ENCODE assay signal across 25 cellular contexts in the genomic region with DNA sequence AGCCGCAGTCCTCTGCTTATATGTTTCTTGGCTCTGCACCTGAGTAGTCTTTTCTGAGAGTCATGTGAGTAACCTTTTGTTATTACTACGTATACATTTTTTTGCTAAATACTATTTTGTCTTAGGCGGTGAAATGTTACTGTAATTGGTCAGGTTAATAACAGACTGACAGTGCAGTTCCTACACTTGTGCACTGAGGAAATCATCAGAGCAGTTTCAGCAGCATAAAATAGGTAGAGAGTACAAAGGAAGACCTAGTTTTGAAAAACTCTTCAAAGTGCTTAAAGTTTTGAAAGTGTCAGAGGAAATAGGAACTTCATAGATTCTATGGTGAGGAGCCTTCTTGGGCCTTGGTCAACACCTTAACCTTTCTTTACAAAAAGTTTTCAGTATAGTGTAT. TPM values are rescaled to one million over a fixed set of nuclear protein-coding genes. Genes with fewer than 3 reads are reported as not detected.
DNase-seq lines count a peak whose midpoint lies in the region; ATAC-seq, FAIRE-seq and TF ChIP-seq lines count a peak whose summit lies in the region.
"Had no signal": no experiment of that assay in that cellular context is flagged by ENCODE, and none has a peak within 500 bp of the region (broad histone marks: within the 10 kb centered on the region; RNA-seq: fewer than 3 reads in every experiment).

No MANE protein-coding gene starts in this region.

- no peak for TF ChIP-seq POLR2A in sigmoid colon (IDR thresholded peaks at IDR 0.05)

- no peaks in the 10 kb centered on the region for H3K27me3 ChIP-seq in sigmoid colon
- H3K27me3 ChIP-seq: BE2C had no signal

- no peak overlapping the region for H3K27ac ChIP-seq in sigmoid colon
- H3K27ac ChIP-seq: 22Rv1, GM23248 had no signal

- peaks cover 0 to 18% (median under 1%) of the 10 kb centered on the region in 4 donors for H3K36me3 ChIP-seq in sigmoid colon

- peaks cover 13% of the 10 kb centered on the region for H3K4me1 Mint-ChIP-seq in activated CD4-positive, alpha-beta T cell treated with anti-CD3 and anti-CD28 coated beads for 36 hours
- H3K4me1 Mint-ChIP-seq in T-cell (peaks cover 0 to 26% (median 6%) of the 10 kb centered on the region in 3 donors), CD14-positive monocyte (peaks cover 7% of the 10 kb centered on the region)

- no peaks in the 10 kb centered on the region for H3K27me3 Mint-ChIP-seq in activated CD4-positive, alpha-beta T cell treated with anti-CD3 and anti-CD28 coated beads for 36 hours
- H3K27me3 Mint-ChIP-seq in T-cell (no peaks in the 10 kb centered on the region), CD14-positive monocyte (ENCODE audit: low read depth in 3 of 3) (no peaks in the 10 kb centered on the region)

- ATAC-seq in activated CD4-positive, alpha-beta T cell treated with anti-CD3 and anti-CD28 coated beads for 36 hours, result peak; percentile 42
- peak in 3 of 4 experiments; percentile 49 to 78 (median 77) for ATAC-seq in T-cell (replicated peaks in 1 of 4)
- ATAC-seq in GM21528 (IDR thresholded peaks at IDR 0.05; ENCODE audit: low FRiP score, unreplicated experiment), result no peak
- ATAC-seq: K562 had no signal

- peaks cover 2% of the 10 kb centered on the region for H3K36me3 Mint-ChIP-seq in activated CD4-positive, alpha-beta T cell treated with anti-CD3 and anti-CD28 coated beads for 36 hours (ENCODE audit: low read depth)
- H3K36me3 Mint-ChIP-seq in T-cell (peaks cover 16% of the 10 kb centered on the region), CD14-positive monocyte (peaks cover 26 to 27% of the 10 kb centered on the region in 2 donors)

- no peak for DNase-seq in activated CD4-positive, alpha-beta T cell treated with anti-CD3 and anti-CD28 coated beads for 36 hours
- DNase-seq in activated CD4-positive, alpha-beta T cell treated with anti-CD3 and anti-CD28 coated beads, Interleukin-2, amount 50 U/mL, for 1 hour, result no peak
- no peak for DNase-seq in GM18507 (ENCODE audit: extremely low spot score, insufficient read length, low read depth)
- no peak for DNase-seq in T-cell
- no peak for DNase-seq in sigmoid colon
- DNase-seq in CD14-positive monocyte (ENCODE audit: low spot score), result no peak
- DNase-seq in NCI-H526 treated with DMSO at 0.1 percent for 48 hours (lab: John Stamatoyannopoulos, UW), result no peak
- DNase-seq: BE2C, COR-L47, EL, GDM1, GM23248, H7, NCI-H1048, NCI-H1417, NCI-H1694, NCI-H2029 treated with DMSO at 0.1 percent for 48 hours, NCI-H446 treated with DMSO at 0.1 percent for 48 hours, NCI-H526, Right ventricle myocardium superior, RPMI8226 had no signal

- no peak overlapping the region for H3K27ac Mint-ChIP-seq in activated CD4-positive, alpha-beta T cell treated with anti-CD3 and anti-CD28 coated beads for 36 hours
- no peak overlapping the region for H3K27ac Mint-ChIP-seq in T-cell
- no peak overlapping the region for H3K27ac Mint-ChIP-seq in CD14-positive monocyte

- H3K9me3 ChIP-seq in sigmoid colon, result no peaks in the 10 kb centered on the region
- H3K9me3 ChIP-seq: BE2C had no signal

- H3K4me3 ChIP-seq in sigmoid colon, result no peak overlapping the region
- H3K4me3 ChIP-seq: GM23248, K562 had no signal

- POLR2A ChIA-PET in activated CD4-positive, alpha-beta T cell treated with anti-CD3 and anti-CD28 coated beads for 36 hours (lab: Charles Lee), result no interaction called here
- POLR2A ChIA-PET in T-cell (lab: Charles Lee), result no interaction called here

- no peak for TF ChIP-seq CTCF in sigmoid colon (IDR thresholded peaks at IDR 0.05)
- TF ChIP-seq CTCF in CD14-positive monocyte (IDR thresholded peaks at IDR 0.05), result no peak

- peaks cover 0 to 17% (median 14%) of the 10 kb centered on the region in 4 donors for H3K4me1 ChIP-seq in sigmoid colon
- H3K4me1 ChIP-seq: BE2C had no signal

- WGBS in sigmoid colon, 2 donors, result 84 to 96% methylated on average over 3 of the region's 3 CpGs

- intact Hi-C loops in activated CD4-positive, alpha-beta T cell treated with anti-CD3 and anti-CD28 coated beads for 36 hours (cut with DNase I, micrococcal nuclease), result no loop called here
- intact Hi-C loops in sigmoid colon (cut with DNase I) (no loop called here), CD14-positive monocyte (cut with micrococcal nuclease) (no loop called here)

- CTCF ChIA-PET in activated CD4-positive, alpha-beta T cell treated with anti-CD3 and anti-CD28 coated beads for 36 hours (lab: Charles Lee), result interaction anchor here (1.7 kb wide), 1 partner anchor 15 kb away, joined by 7 read pairs; no protein-coding TSS in a partner anchor
- CTCF ChIA-PET in T-cell (lab: Charles Lee), result interaction anchor here in 1 of 2 donors (1.4 kb wide), 1 partner anchor 16 kb away, joined by 5 read pairs; no protein-coding TSS in a partner anchor

- no peak for TF ChIP-seq EP300 in sigmoid colon (IDR thresholded peaks at IDR 0.05)

- H3K9me3 Mint-ChIP-seq in activated CD4-positive, alpha-beta T cell treated with anti-CD3 and anti-CD28 coated beads for 36 hours (ENCODE audit: low read depth), result no peaks in the 10 kb centered on the region
- H3K9me3 Mint-ChIP-seq in T-cell (no peaks in the 10 kb centered on the region), CD14-positive monocyte (no peaks in the 10 kb centered on the region)

- H3K4me3 Mint-ChIP-seq in activated CD4-positive, alpha-beta T cell treated with anti-CD3 and anti-CD28 coated beads for 36 hours, result no peak overlapping the region
- no peak overlapping the region for H3K4me3 Mint-ChIP-seq in T-cell
- H3K4me3 Mint-ChIP-seq in CD14-positive monocyte, result no peak overlapping the region

- peak; percentile 59 for FAIRE-seq in GM18507 (lab: Jason Lieb, UNC)
- FAIRE-seq: HTR-8/SVneo, K562 had no signal

RNA-seq across cellular contexts. Expression of a gene that starts 11.1 kb away (rescaled TPM):
- total RNA-seq in activated CD4-positive, alpha-beta T cell treated with anti-CD3 and anti-CD28 coated beads for 36 hours, result 10 to 100 TPM; 23.7 to 31.9 TPM
- total RNA-seq in T-cell (10 to 100 TPM; 18.7 to 27.6 (median 21.9) TPM), sigmoid colon (10 to 100 TPM; 26.3 to 28.1 (median 27.6) TPM)
- polyA plus RNA-seq in sigmoid colon (1 to 10 TPM; 2.3 to 9.0 (median 3.0) TPM), CD14-positive monocyte (10 to 100 TPM; 22.2 to 25.6 TPM)

RNA-seq across cellular contexts. Expression of a gene that starts 27.7 kb away (rescaled TPM):
- 10 to 100 TPM; 28.0 to 28.1 TPM for total RNA-seq in activated CD4-positive, alpha-beta T cell treated with anti-CD3 and anti-CD28 coated beads for 36 hours
- total RNA-seq in T-cell, result 10 to 100 TPM; 18.9 to 33.5 (median 29.1) TPM
- 10 to 100 TPM; 12.7 to 40.3 (median 24.1) TPM for total RNA-seq in sigmoid colon
- polyA plus RNA-seq in sigmoid colon, result 10 to 100 TPM; 13.6 to 21.0 (median 17.5) TPM
- 10 to 100 TPM; 30.5 to 32.0 TPM for polyA plus RNA-seq in CD14-positive monocyte

RNA-seq across cellular contexts. Expression of a gene that starts 55.9 kb away (rescaled TPM):
- not detected for total RNA-seq in activated CD4-positive, alpha-beta T cell treated with anti-CD3 and anti-CD28 coated beads for 36 hours
- 1 to 10 TPM in 1 of 5 donors, under 1 TPM in 4; 0.48 to 1.1 (median 0.75) TPM for total RNA-seq in T-cell
- under 1 TPM in 3 of 4 donors, not detected in 1; 0.36 to 0.95 (median 0.82) TPM for total RNA-seq in sigmoid colon
- under 1 TPM in 2 of 3 donors, not detected in 1; 0.23 to 0.89 TPM for polyA plus RNA-seq in sigmoid colon
- under 1 TPM; 0.36 to 0.39 TPM for polyA plus RNA-seq in CD14-positive monocyte
